8 cellular contexts compared by ENCODE assay signal in genomic region chr1:109821831-109822745, GRCh38. TPM values are rescaled to one million over a fixed set of nuclear protein-coding genes. Genes with fewer than 3 reads are reported as not detected.
A peak's percentile ranks its signal among the peaks of the same experiment; 100 is the strongest.
DNase-seq lines count a peak whose midpoint lies in the region; ATAC-seq and TF ChIP-seq lines count a peak whose summit lies in the region.

No MANE protein-coding gene starts in this region.

- H3K79me2 ChIP-seq in osteoblast (ENCODE audit: insufficient read depth, low read length) = no peaks in the 10 kb centered on the region

- H4K20me1 ChIP-seq in osteoblast (ENCODE audit: insufficient read depth, low read length) = no peaks in the 10 kb centered on the region

- peak overlapping the region; percentile 94 for H3K27ac ChIP-seq in osteoblast (ENCODE audit: low read depth, low read length)

- DNase-seq in Daoy (ENCODE audit: low read depth) = peak; percentile 71
- DNase-seq in OCI-M1 (lab: John Stamatoyannopoulos, UW) = peak; percentile 88
- DNase-seq in epithelial cell of esophagus (ENCODE audit: low read depth) = peak; percentile 68
- DNase-seq in osteoblast (ENCODE audit: insufficient read length, low spot score, missing footprints) = no peak
- no peak for DNase-seq in NCI-H2171 (lab: John Stamatoyannopoulos, UW)
- DNase-seq in iPS-NIHi7 (ENCODE audit: extremely low spot score) = no peak
- DNase-seq in activated effector memory CD4-positive, alpha-beta T cell treated with anti-CD3 and anti-CD28 coated beads, Interleukin-2, amount 50 U/mL, for 16 hours = no peak

- H3K4me3 ChIP-seq in epithelial cell of esophagus (ENCODE audit: low read length) (no peak overlapping the region), osteoblast (ENCODE audit: insufficient read depth, low read length) (no peak overlapping the region)

- H3K9me3 ChIP-seq in osteoblast (ENCODE audit: low read depth, low read length) = no peaks in the 10 kb centered on the region

- peak overlapping the region; percentile 32 for H2AFZ ChIP-seq in osteoblast (ENCODE audit: low read length)

- no peaks in the 10 kb centered on the region for H3K27me3 ChIP-seq in osteoblast (ENCODE audit: insufficient read depth, low read length)

- TF ChIP-seq CTCF in epithelial cell of esophagus (IDR thresholded peaks at IDR 0.05; ENCODE audit: insufficient read depth, low read depth, low read length, missing control alignments) = no peak
- TF ChIP-seq CTCF in osteoblast (IDR thresholded peaks at IDR 0.05; ENCODE audit: extremely low read depth, low read depth, low read length) = no peak

- peak overlapping the region; percentile 65 for H3K4me2 ChIP-seq in osteoblast (ENCODE audit: insufficient read depth, low read length)

- ATAC-seq in HG03175 (IDR thresholded peaks at IDR 0.05; ENCODE audit: unreplicated experiment) = no peak

- peaks cover 58% of the 10 kb centered on the region for H3K4me1 ChIP-seq in osteoblast (ENCODE audit: insufficient read depth, low read length)

- no peaks in the 10 kb centered on the region for H3K36me3 ChIP-seq in osteoblast (ENCODE audit: insufficient read depth, low read length)

RNA-seq across cellular contexts. Expression of gene EPS8L3, which starts 58.4 kb away (rescaled TPM):
- total RNA-seq in Daoy (2014; rRNA removed; shearing (Covaris generic)) = not detected in 2 replicates
- not detected in 2 replicates for total RNA-seq in osteoblast

Comparison
In these comparisons a context has a peak if more than half of its experiments do, and no peak if none do; other contexts are left out.
1. DNase-seq: peak in Daoy (single experiment), OCI-M1 (single experiment) and epithelial cell of esophagus (single experiment); none in osteoblast (single experiment), NCI-H2171 (single experiment), iPS-NIHi7 (single experiment) and activated effector memory CD4-positive, alpha-beta T cell treated with anti-CD3 and anti-CD28 coated beads, Interleukin-2, amount 50 U/mL, for 16 hours (single experiment).